In the genomic region with DNA sequence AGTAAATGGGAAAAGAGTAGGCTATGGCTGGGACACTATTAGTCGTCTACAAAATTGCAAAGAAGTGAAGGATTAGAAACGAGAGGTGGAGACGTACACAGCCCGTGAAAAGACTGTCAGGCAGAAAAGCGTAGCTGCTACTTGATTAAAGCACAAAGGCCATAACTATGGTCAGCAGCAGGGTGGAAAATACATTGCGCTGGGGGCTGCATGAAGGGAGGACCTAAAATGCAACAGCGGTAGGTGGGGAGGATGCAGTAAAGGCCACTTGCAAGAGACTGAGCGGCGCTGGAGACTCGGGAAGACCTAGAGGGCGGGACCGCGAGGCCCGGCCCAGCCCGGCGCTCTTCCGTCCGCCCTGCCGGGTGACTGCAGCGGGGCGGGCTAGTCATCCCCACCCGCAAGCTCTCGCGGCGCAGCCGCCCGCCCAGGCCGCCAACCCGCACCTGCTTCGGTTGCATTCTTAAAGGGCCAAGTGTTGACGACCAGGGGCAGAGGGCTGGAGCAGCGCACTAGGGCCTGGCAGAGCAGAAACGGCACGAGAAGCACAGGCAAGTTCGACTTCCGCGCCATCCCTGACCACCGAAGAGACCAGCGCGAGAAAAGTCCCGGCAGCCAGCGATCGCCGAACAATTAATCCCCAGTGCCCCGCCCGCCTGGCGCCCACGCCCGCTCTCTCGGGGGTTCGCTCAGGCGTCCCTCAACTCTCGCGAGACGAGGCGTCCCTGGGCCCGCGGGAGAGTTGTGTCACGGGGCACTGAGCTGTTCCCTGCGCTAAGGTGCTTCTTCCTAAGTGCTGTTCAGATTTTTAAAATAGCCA, we compare ENCODE assay signal across 8 cellular contexts. TPM values are rescaled to one million over a fixed set of nuclear protein-coding genes. Genes with fewer than 3 reads are reported as not detected.
DNase-seq lines count a peak whose midpoint lies in the region; ATAC-seq and TF ChIP-seq lines count a peak whose summit lies in the region.

A gene (minus strand): TSS at position 635 of the 820 bp plus-strand sequence. CDS start 62 bp downstream, at position 573.

- peak within 1 kb of the TSS; percentile 87 for H3K9ac ChIP-seq in mucosa of stomach (ENCODE audit: low read length)

- POLR2A ChIA-PET in PC-9 (lab: Charles Lee; ENCODE audit: unreplicated experiment): interaction anchor here (0.6 to 0.8 kb wide), 5 partner anchors 55 to 1137 kb away, joined by 3 to 8 read pairs (median 3); no protein-coding TSS in a partner anchor

- no peaks in the 10 kb centered on the region for H3K9me3 ChIP-seq in PC-9 (ENCODE audit: insufficient read depth, low read depth)
- H3K9me3 ChIP-seq in mucosa of stomach (ENCODE audit: control insufficient read depth, low read length): no peaks in the 10 kb centered on the region

- peaks cover 36% of the 10 kb centered on the region for H3K36me3 Mint-ChIP-seq in activated T-cell treated with anti-CD3 and anti-CD28 coated beads, Interleukin-2, amount 50 U/mL, for 24 hours (ENCODE audit: low read depth)

- peak within 1 kb of the TSS; percentile 92 for H3K27ac ChIP-seq in PC-9

- H4K20me1 ChIP-seq in PC-9 (ENCODE audit: insufficient read depth): no peaks in the 10 kb centered on the region

- TF ChIP-seq POLR2A in erythroblast (IDR thresholded peaks at IDR 0.05; ENCODE audit: low read length): peak; percentile 95

- TSS peak; percentile 83 for BruUV-seq in PC-9 (replicated peaks; lab: Mats Ljungman, UMichigan)

- H3K79me2 ChIP-seq in PC-9 (ENCODE audit: low read depth): no peaks in the 10 kb centered on the region

- H3K9me2 ChIP-seq in PC-9 (ENCODE audit: insufficient read depth): no peaks in the 10 kb centered on the region

- H3K27ac Mint-ChIP-seq in activated T-cell treated with anti-CD3 and anti-CD28 coated beads, Interleukin-2, amount 50 U/mL, for 24 hours: peak within 1 kb of the TSS; percentile 96

- peak; percentile 79 for DNase-seq in DMS 273 treated with DMSO at 0.1 percent for 48 hours (lab: John Stamatoyannopoulos, UW)
- peak; percentile 80 for DNase-seq in HuH-7.5 (ENCODE audit: low spot score)
- peak; percentile 71 to 92 for DNase-seq in PC-9
- peak; percentile 96 for DNase-seq in activated T-cell treated with anti-CD3 and anti-CD28 coated beads, Interleukin-2, amount 50 U/mL, for 24 hours
- peak; percentile 95 to 96 for DNase-seq in erythroblast (lab: John Stamatoyannopoulos, UW)
- DNase-seq in stimulated activated CD8-positive, alpha-beta memory T cell treated with anti-CD3 and anti-CD28 coated beads, Interleukin-7, amount 100 ng/mL, for 1 hour (ENCODE audit: low read depth in 2 of 2): peak; percentile 86 to 91

- H3K36me3 ChIP-seq in PC-9 (ENCODE audit: low read depth) (no peaks in the 10 kb centered on the region), mucosa of stomach (ENCODE audit: control insufficient read depth, insufficient read depth, low read length) (no peaks in the 10 kb centered on the region)

- peak; percentile 90 for ATAC-seq in GM21526 (IDR thresholded peaks at IDR 0.05; ENCODE audit: low FRiP score, unreplicated experiment)

- H3K4me2 ChIP-seq in PC-9: peak within 1 kb of the TSS; percentile 97

- H3K4me3 ChIP-seq in PC-9 (peak within 1 kb of the TSS; percentile 91), mucosa of stomach (ENCODE audit: low read length) (peak within 1 kb of the TSS; percentile 88)

- H3K27me3 ChIP-seq in PC-9 (ENCODE audit: insufficient read depth, low read depth) (no peaks in the 10 kb centered on the region), mucosa of stomach (ENCODE audit: control insufficient read depth, insufficient read depth, low read length) (no peaks in the 10 kb centered on the region)

- intact Hi-C loops in PC-9 (cut with micrococcal nuclease; ENCODE audit: unreplicated experiment): loop anchor here (1.0 to 2.0 kb wide), 3 partner anchors 69 to 647 kb away; no protein-coding TSS in a partner anchor

- peak within 1 kb of the TSS; percentile 90 for H3K4me3 Mint-ChIP-seq in activated T-cell treated with anti-CD3 and anti-CD28 coated beads, Interleukin-2, amount 50 U/mL, for 24 hours

- peaks cover 6% of the 10 kb centered on the region; the same call in 1 of the 2 replicates for H3F3A ChIP-seq in PC-9 (ENCODE audit: insufficient read depth, low read depth)

- peaks cover 31% of the 10 kb centered on the region for H3K4me1 Mint-ChIP-seq in activated T-cell treated with anti-CD3 and anti-CD28 coated beads, Interleukin-2, amount 50 U/mL, for 24 hours (ENCODE audit: low read depth)

- H3K4me1 ChIP-seq in PC-9 (replicated peaks; ENCODE audit: insufficient read depth): peaks cover 16% of the 10 kb centered on the region
- peaks cover 6% of the 10 kb centered on the region for H3K4me1 ChIP-seq in mucosa of stomach (ENCODE audit: control insufficient read depth, insufficient read depth, low read length)

- CTCF ChIA-PET in PC-9 (lab: Charles Lee): no interaction called here

- peak within 1 kb of the TSS; percentile 96 for H2AFZ ChIP-seq in PC-9

- H3K9me3 Mint-ChIP-seq in activated T-cell treated with anti-CD3 and anti-CD28 coated beads, Interleukin-2, amount 50 U/mL, for 24 hours: no peaks in the 10 kb centered on the region

- no peaks in the 10 kb centered on the region for H3K27me3 Mint-ChIP-seq in activated T-cell treated with anti-CD3 and anti-CD28 coated beads, Interleukin-2, amount 50 U/mL, for 24 hours

- TF ChIP-seq CTCF in PC-9 (conservative IDR thresholded peaks at IDR 0.05): no peak

RNA-seq across cellular contexts. Expression of the gene that starts here (rescaled TPM):
- 13.8 and 17.0 TPM in 2 replicates for total RNA-seq in PC-9 (2021)

Comparison
In these comparisons a context has a peak if more than half of its experiments do, and no peak if none do; other contexts are left out.
1. Peak in every context shown above with its lines: DNase-seq, ATAC-seq, H3K4me3 ChIP-seq and H3K27ac ChIP-seq.